In genomic region chr2:11688222-11689069, GRCh38 we compare ENCODE assay signal across 8 cellular contexts. TPM values are rescaled to one million over a fixed set of nuclear protein-coding genes. Genes with fewer than 3 reads are reported as not detected.
DNase-seq lines count a peak whose midpoint lies in the region; ATAC-seq and TF ChIP-seq lines count a peak whose summit lies in the region.

No MANE protein-coding gene starts in this region.

- H3K36me3 ChIP-seq in OCI-LY3 (replicated peaks; ENCODE audit: low read depth, low read length), result no peaks in the 10 kb centered on the region
- H3K36me3 ChIP-seq in muscle layer of colon (ENCODE audit: insufficient read depth, low read length), result no peaks in the 10 kb centered on the region

- peak overlapping the region; percentile 73 for H3K4me3 ChIP-seq in OCI-LY3 (ENCODE audit: low read length)
- H3K4me3 ChIP-seq in muscle layer of colon (ENCODE audit: low read depth in 1 of 2, low read length in 2 of 2), result peak overlapping the region; percentile 28

- H3K9me3 ChIP-seq in OCI-LY3 (ENCODE audit: insufficient read depth, low read length) (no peaks in the 10 kb centered on the region), muscle layer of colon (ENCODE audit: low read length) (no peaks in the 10 kb centered on the region)

- peak; percentile 75 for ATAC-seq in GM19035 (IDR thresholded peaks at IDR 0.05; ENCODE audit: unreplicated experiment)
- peak; percentile 69 for ATAC-seq in HG03457 (IDR thresholded peaks at IDR 0.05; ENCODE audit: unreplicated experiment)

- peak; percentile 93 for DNase-seq in AG20443 (ENCODE audit: low spot score)
- DNase-seq in activated CD8-positive, alpha-beta memory T cell treated with anti-CD3 and anti-CD28 coated beads, Interleukin-2, amount 50 U/mL, for 48 hours, result peak; percentile 94
- DNase-seq in endothelial cell (ENCODE audit: low spot score), result peak; percentile 89
- DNase-seq in stimulated activated CD8-positive, alpha-beta memory T cell treated with anti-CD3 and anti-CD28 coated beads, Interleukin-4, amount 100 ng/mL, for 4 hours (ENCODE audit: low read depth in 2 of 2, low spot score in 1 of 2), result peak; percentile 59 to 74

- H4K20me1 ChIP-seq in OCI-LY3 (ENCODE audit: insufficient read depth, low read length), result no peaks in the 10 kb centered on the region; the same call in 1 of the 2 replicates

- H3K27me3 Mint-ChIP-seq in endothelial cell (ENCODE audit: unreplicated experiment), result peaks cover 6% of the 10 kb centered on the region

- H3K27ac ChIP-seq in OCI-LY3 (ENCODE audit: low read length), result no peak overlapping the region
- no peak overlapping the region for H3K27ac ChIP-seq in muscle layer of colon (ENCODE audit: low read depth, low read length)

- no peaks in the 10 kb centered on the region for H3K79me2 ChIP-seq in OCI-LY3 (ENCODE audit: low read length)

- peak overlapping the region; percentile 38; the same call in 1 of the 2 replicates for H3K9ac ChIP-seq in OCI-LY3 (ENCODE audit: low read length)
- H3K9ac ChIP-seq in muscle layer of colon (ENCODE audit: low read length), result no peak overlapping the region

- peak; percentile 97 for TF ChIP-seq CTCF in OCI-LY3 (IDR thresholded peaks at IDR 0.05; ENCODE audit: low read depth, low read length)
- peak; percentile 74 for TF ChIP-seq CTCF in endothelial cell (IDR thresholded peaks at IDR 0.05; ENCODE audit: unreplicated experiment)

- H3K4me1 Mint-ChIP-seq in endothelial cell (ENCODE audit: unreplicated experiment), result peaks cover 12% of the 10 kb centered on the region

- no peaks in the 10 kb centered on the region for H3K36me3 Mint-ChIP-seq in endothelial cell (ENCODE audit: low read depth, unreplicated experiment)

- H3K4me1 ChIP-seq in OCI-LY3 (ENCODE audit: low read length), result peaks cover 10% of the 10 kb centered on the region
- peaks cover 16% of the 10 kb centered on the region for H3K4me1 ChIP-seq in muscle layer of colon (ENCODE audit: insufficient read depth, low read length)

- H3K4me2 ChIP-seq in OCI-LY3 (ENCODE audit: low read length), result peak overlapping the region; percentile 93

- H3K27me3 ChIP-seq in OCI-LY3 (ENCODE audit: low read depth, low read length), result peaks cover 30% of the 10 kb centered on the region
- no peaks in the 10 kb centered on the region for H3K27me3 ChIP-seq in muscle layer of colon (ENCODE audit: control insufficient read depth in 1 of 2, insufficient read depth in 2 of 2, low read length in 2 of 2)

- H3K4me3 Mint-ChIP-seq in endothelial cell (ENCODE audit: unreplicated experiment), result no peak overlapping the region

- H2AFZ ChIP-seq in OCI-LY3 (ENCODE audit: low read depth, low read length), result peak overlapping the region; percentile 98

- no peak overlapping the region for H3K27ac Mint-ChIP-seq in endothelial cell (ENCODE audit: unreplicated experiment)

- H3K9me3 Mint-ChIP-seq in endothelial cell (ENCODE audit: unreplicated experiment), result no peaks in the 10 kb centered on the region

RNA-seq across cellular contexts. Expression of gene NTSR2, which starts 18.5 kb away (rescaled TPM):
- total RNA-seq in endothelial cell (ENCODE audit: unreplicated experiment), result not detected

RNA-seq across cellular contexts. Expression of gene LPIN1, which starts 58.0 kb away (rescaled TPM):
- 16.4 TPM for total RNA-seq in endothelial cell (ENCODE audit: unreplicated experiment)
